Comparison of ENCODE assay signal across 8 cellular contexts in genomic region chr15:91099616-91100560, GRCh38. TPM values are rescaled to one million over a fixed set of nuclear protein-coding genes. Genes with fewer than 3 reads are reported as not detected.
A peak's percentile ranks its signal among the peaks of the same experiment; 100 is the strongest.
DNase-seq lines count a peak whose midpoint lies in the region; TF ChIP-seq lines count a peak whose summit lies in the region.

TSS of gene SV2B (plus strand) at chr15:91100257. CDS start at chr15:91226264, 126,007 bp downstream.

- peak; percentile 43; the same call in 2 of the 3 replicates for TF ChIP-seq CTCF in H9 (conservative IDR thresholded peaks at IDR 0.05)
- TF ChIP-seq CTCF in fibroblast of villous mesenchyme (IDR thresholded peaks at IDR 0.05; ENCODE audit: insufficient read depth, low read depth, low read length), result no peak

- no peak within 1 kb of the TSS for H2BK15ac ChIP-seq in H9 (ENCODE audit: low read depth, low read length)

- no peak within 1 kb of the TSS for H3K4ac ChIP-seq in H9 (ENCODE audit: low read depth, low read length)

- no peak within 1 kb of the TSS for H2BK120ac ChIP-seq in H9 (ENCODE audit: low read depth, low read length, poor library complexity, severe bottlenecking)

- H3K36me3 ChIP-seq in neuron (ENCODE audit: insufficient read depth, low read length), result no peaks in the 10 kb centered on the region
- no peaks in the 10 kb centered on the region for H3K36me3 ChIP-seq in thymus (ENCODE audit: control insufficient read depth, insufficient read depth)

- H4K20me1 ChIP-seq in H9 (ENCODE audit: control insufficient read depth, insufficient read depth, insufficient read length), result no peaks in the 10 kb centered on the region

- peaks cover 0 to 2% (median 0%) of the 10 kb centered on the region in 3 experiments; a peak in 2 of 7 replicates for H3K36me3 Mint-ChIP-seq in H9 (ENCODE audit: insufficient read depth in 1 of 3, low read depth in 3 of 3)

- no peak within 1 kb of the TSS for H2BK12ac ChIP-seq in H9 (ENCODE audit: insufficient read length, low read depth, low read length)

- H3K27me3 ChIP-seq in H9 (ENCODE audit: insufficient read depth, low read length) (peaks cover 35% of the 10 kb centered on the region; the same call in 1 of the 2 replicates), neuron (ENCODE audit: insufficient read depth, low read length) (peaks cover 59% of the 10 kb centered on the region), thymus (ENCODE audit: control insufficient read depth, insufficient read depth) (peaks cover 34% of the 10 kb centered on the region)

- H2BK20ac ChIP-seq in H9 (ENCODE audit: low read depth, low read length, poor library complexity, severe bottlenecking), result no peak within 1 kb of the TSS

- H3K4me3 ChIP-seq in fibroblast of villous mesenchyme (ENCODE audit: low read depth, low read length), result peak within 1 kb of the TSS; percentile 48
- H3K4me3 ChIP-seq in neuron (ENCODE audit: low read length), result peak within 1 kb of the TSS; percentile 30
- peak within 1 kb of the TSS; percentile 37 for H3K4me3 ChIP-seq in thymus (ENCODE audit: low read length)

- DNase-seq in DMS53 (lab: John Stamatoyannopoulos, UW), result peak; percentile 81
- peak; percentile 65 for DNase-seq in H9
- DNase-seq in NCI-H526 (lab: John Stamatoyannopoulos, UW), result peak; percentile 44 to 81
- DNase-seq in activated T-helper 1 cell treated with anti-CD3 and anti-CD28 coated beads, Interleukin-2, amount 50 U/mL, for 16 hours (ENCODE audit: low read depth in 1 of 2, low spot score in 1 of 2), result peak; percentile 13 to 20
- peak; percentile 18 for DNase-seq in fibroblast of villous mesenchyme (ENCODE audit: low read depth)
- no peak for DNase-seq in OCI-M1 (lab: John Stamatoyannopoulos, UW)

- peak within 1 kb of the TSS; percentile 71 for H3K4me2 ChIP-seq in H9 (ENCODE audit: insufficient read depth, insufficient read length, low read length)

- H4K5ac ChIP-seq in H9 (ENCODE audit: insufficient read length, low read depth, low read length), result no peak within 1 kb of the TSS

- no peak within 1 kb of the TSS for H3T11ph ChIP-seq in H9 (ENCODE audit: low read length)

- no peak within 1 kb of the TSS for H3K23ac ChIP-seq in H9 (ENCODE audit: insufficient read length, low read depth, low read length)

- H3K4me3 Mint-ChIP-seq in H9, result peak within 1 kb of the TSS; percentile 62 to 83

- peaks cover 2 to 10% of the 10 kb centered on the region in 2 experiments; a peak in 3 of 5 replicates for H3K9me3 Mint-ChIP-seq in H9

- H3K4me1 ChIP-seq in H9 (ENCODE audit: insufficient read depth, low read length), result no peaks in the 10 kb centered on the region
- H3K4me1 ChIP-seq in neuron (ENCODE audit: insufficient read depth, low read length), result peaks cover 12% of the 10 kb centered on the region
- peaks cover 2% of the 10 kb centered on the region for H3K4me1 ChIP-seq in thymus (ENCODE audit: control insufficient read depth, insufficient read depth, low read length)

- H3K4me1 Mint-ChIP-seq in H9, result peaks cover 17 to 21% of the 10 kb centered on the region in 2 experiments

- no peak within 1 kb of the TSS; a peak in 1 of 7 replicates for H3K27ac Mint-ChIP-seq in H9

- no peak within 1 kb of the TSS for H2AFZ ChIP-seq in H9 (ENCODE audit: low read length)
- H2AFZ ChIP-seq in neuron (ENCODE audit: low read depth, low read length), result peak within 1 kb of the TSS; percentile 76

- H3K9ac ChIP-seq in H9 (ENCODE audit: extremely low read depth, insufficient read length, low read length), result no peak within 1 kb of the TSS

- H3K14ac ChIP-seq in H9 (ENCODE audit: insufficient read depth, low read length), result no peak within 1 kb of the TSS

- peaks cover 7% of the 10 kb centered on the region for H3K23me2 ChIP-seq in H9 (ENCODE audit: insufficient read length, low read depth, low read length, poor library complexity, severe bottlenecking)

- H3K9me3 ChIP-seq in H9 (ENCODE audit: control insufficient read depth, low read depth, low read length), result no peaks in the 10 kb centered on the region
- H3K9me3 ChIP-seq in neuron (ENCODE audit: low read length), result peaks cover 2% of the 10 kb centered on the region
- H3K9me3 ChIP-seq in thymus (ENCODE audit: control insufficient read depth), result no peaks in the 10 kb centered on the region

- WGBS in H9 (ENCODE audit: extremely low coverage, insufficient read length, low lambda C conversion rate), result no CpG with 5 or more reads among the region's 80 CpGs
- 1% methylated on average over 80 of the region's 80 CpGs for WGBS in thymus

- H4K91ac ChIP-seq in H9 (ENCODE audit: insufficient read length, low read depth, low read length), result no peak within 1 kb of the TSS

- H3K18ac ChIP-seq in H9 (ENCODE audit: insufficient read length, low read depth, low read length), result no peak within 1 kb of the TSS

- H3K27ac ChIP-seq in H9 (ENCODE audit: insufficient read length, low read depth, low read length), result no peak within 1 kb of the TSS
- no peak within 1 kb of the TSS for H3K27ac ChIP-seq in thymus (ENCODE audit: low read depth)

- H2BK5ac ChIP-seq in H9 (ENCODE audit: insufficient read length, low read length), result no peak within 1 kb of the TSS

- no peaks in the 10 kb centered on the region for H3K79me2 ChIP-seq in H9 (ENCODE audit: insufficient read depth, low read length)

- no peaks in the 10 kb centered on the region for H3K79me1 ChIP-seq in H9 (ENCODE audit: insufficient read depth, low read depth, low read length, poor library complexity, severe bottlenecking)

- H4K8ac ChIP-seq in H9 (replicated peaks; ENCODE audit: insufficient read length, low read depth, low read length), result no peak within 1 kb of the TSS

- H3K27me3 Mint-ChIP-seq in H9 (ENCODE audit: low read depth), result peaks cover 91% of the 10 kb centered on the region

- no peak within 1 kb of the TSS for H2AK5ac ChIP-seq in H9 (ENCODE audit: insufficient read length, low read length)

- H3K56ac ChIP-seq in H9 (ENCODE audit: insufficient read length, low read depth, low read length), result no peak within 1 kb of the TSS

RNA-seq across cellular contexts. Expression of gene SV2B, which starts in this region (rescaled TPM):
- total RNA-seq in H9 (2021) (0.07 TPM in 1 of 2 replicates, not detected in the other), fibroblast of villous mesenchyme (not detected in 2 replicates)
- polyA plus RNA-seq in thymus, result 1.7 TPM

Comparison
In these comparisons a context has a peak if more than half of its experiments do, and no peak if none do; other contexts are left out.
1. Peak in DNase-seq and H3K4me2 ChIP-seq in H9; RNA of the gene not detected or under 1 TPM.
2. Peak in DNase-seq and H3K4me3 ChIP-seq in fibroblast of villous mesenchyme; RNA of the gene not detected or under 1 TPM.